22 cellular contexts compared by ENCODE assay signal in genomic region chr10:102341038-102341688, GRCh38. TPM values are rescaled to one million over a fixed set of nuclear protein-coding genes. Genes with fewer than 3 reads are reported as not detected.
DNase-seq lines count a peak whose midpoint lies in the region; ATAC-seq and TF ChIP-seq lines count a peak whose summit lies in the region.
"Had no signal": no experiment of that assay in that cellular context is flagged by ENCODE, and none has a peak within 500 bp of the region (broad histone marks: within the 10 kb centered on the region; RNA-seq: fewer than 3 reads in every experiment).

No MANE protein-coding gene starts in this region.

- TF ChIP-seq CTCF in Panc1 (IDR thresholded peaks at IDR 0.05): no peak
- TF ChIP-seq CTCF in brain (conservative IDR thresholded peaks at IDR 0.05): no peak
- TF ChIP-seq CTCF in testis (IDR thresholded peaks at IDR 0.05): no peak

- TSS peak; percentile 36 for BruUV-seq in Panc1 (replicated peaks; lab: Mats Ljungman, UMichigan)

- in situ Hi-C loops in Panc1 (cut with HindIII; ENCODE audit: low pct_unique_long_range_greater_than_20kb, low sequenced_read_pairs): no loop called here

- H3K36me3 ChIP-seq in Panc1 (ENCODE audit: control insufficient read depth, insufficient read depth, low read length) (no peaks in the 10 kb centered on the region), testis (ENCODE audit: low read depth, missing control alignments) (no peaks in the 10 kb centered on the region)
- H3K36me3 ChIP-seq: prostate gland, uterus had no signal

- DNase-seq in activated naive CD8-positive, alpha-beta T cell treated with anti-CD3 and anti-CD28 coated beads for 36 hours: no peak
- DNase-seq in Panc1 (ENCODE audit: low read depth, low spot score): no peak
- DNase-seq in testis: no peak
- DNase-seq in ureter (ENCODE audit: low spot score): no peak
- DNase-seq: cerebellar nuclear complex; heart left ventricle; kidney; naive thymus-derived CD4-positive, alpha-beta T cell; NCI-H446; NCI-H774; RPMI8226; stimulated activated CD4-positive, alpha-beta T cell treated with anti-CD3 and anti-CD28 coated beads, Interleukin-4, amount 100 ng/mL, for 24 hours; uterus had no signal

- no peaks in the 10 kb centered on the region for H3K9me3 ChIP-seq in Panc1 (ENCODE audit: control insufficient read depth, insufficient read depth, low read depth, low read length)
- H3K9me3 ChIP-seq in testis: no peaks in the 10 kb centered on the region
- H3K9me3 ChIP-seq: ascending aorta, heart left ventricle, prostate gland, uterus had no signal

- CTCF ChIA-PET in Panc1 (lab: Charles Lee): interaction anchor here (0.7 kb wide), 1 partner anchor 9 kb away, joined by 3 read pairs; no protein-coding TSS in a partner anchor

- H3K27ac Mint-ChIP-seq in activated naive CD8-positive, alpha-beta T cell: peak overlapping the region; percentile 22
- H3K27ac Mint-ChIP-seq in activated naive CD8-positive, alpha-beta T cell treated with anti-CD3 and anti-CD28 coated beads for 36 hours: no peak overlapping the region
- peak overlapping the region in 4 of 5 experiments; percentile 1 to 76 (median 18) for H3K27ac Mint-ChIP-seq in brain
- H3K27ac Mint-ChIP-seq in stimulated activated naive CD8-positive, alpha-beta T cell treated with anti-CD3 and anti-CD28 coated beads, Interleukin-15, Interleukin-2, amounts not matched to agents 100 ng/mL and 50 ng/mL, for 24 hours: peak overlapping the region; percentile 40
- H3K27ac Mint-ChIP-seq: mesothelial cell of epicardium; stimulated activated memory B cell treated with anti-CD40 and anti-IgM and Interleukin-4, amounts not matched to agents 10 μg/mL and 1 μg/mL and 100 μg/mL, for 72 hours had no signal

- H3K4me3 Mint-ChIP-seq in activated naive CD8-positive, alpha-beta T cell: no peak overlapping the region
- no peak overlapping the region for H3K4me3 Mint-ChIP-seq in activated naive CD8-positive, alpha-beta T cell treated with anti-CD3 and anti-CD28 coated beads for 36 hours
- H3K4me3 Mint-ChIP-seq in brain: peak overlapping the region in 1 of 5 experiments; percentile 28
- no peak overlapping the region for H3K4me3 Mint-ChIP-seq in stimulated activated naive CD8-positive, alpha-beta T cell treated with anti-CD3 and anti-CD28 coated beads, Interleukin-15, Interleukin-2, amounts not matched to agents 100 ng/mL and 50 ng/mL, for 24 hours
- H3K4me3 Mint-ChIP-seq: mesothelial cell of epicardium; naive thymus-derived CD4-positive, alpha-beta T cell; stimulated activated memory B cell treated with anti-CD40 and anti-IgM and Interleukin-4, amounts not matched to agents 10 μg/mL and 1 μg/mL and 100 μg/mL, for 72 hours had no signal

- H3K36me3 Mint-ChIP-seq in activated naive CD8-positive, alpha-beta T cell: no peaks in the 10 kb centered on the region
- peaks cover 2% of the 10 kb centered on the region for H3K36me3 Mint-ChIP-seq in activated naive CD8-positive, alpha-beta T cell treated with anti-CD3 and anti-CD28 coated beads for 36 hours
- H3K36me3 Mint-ChIP-seq in brain: peaks cover 29% of the 10 kb centered on the region
- H3K36me3 Mint-ChIP-seq in stimulated activated naive CD8-positive, alpha-beta T cell treated with anti-CD3 and anti-CD28 coated beads, Interleukin-15, Interleukin-2, amounts not matched to agents 100 ng/mL and 50 ng/mL, for 24 hours (ENCODE audit: low read depth): peaks cover 18% of the 10 kb centered on the region
- H3K36me3 Mint-ChIP-seq: mesothelial cell of epicardium had no signal

- H3K4me3 ChIP-seq in Panc1 (ENCODE audit: low read depth in 2 of 2, low read length in 2 of 2): no peak overlapping the region
- H3K4me3 ChIP-seq in testis: no peak overlapping the region
- H3K4me3 ChIP-seq: ascending aorta, heart left ventricle, prostate gland, SK-N-MC, uterus had no signal

- no peaks in the 10 kb centered on the region for H3K27me3 Mint-ChIP-seq in activated naive CD8-positive, alpha-beta T cell
- no peaks in the 10 kb centered on the region for H3K27me3 Mint-ChIP-seq in activated naive CD8-positive, alpha-beta T cell treated with anti-CD3 and anti-CD28 coated beads for 36 hours
- no peaks in the 10 kb centered on the region for H3K27me3 Mint-ChIP-seq in brain
- H3K27me3 Mint-ChIP-seq in stimulated activated naive CD8-positive, alpha-beta T cell treated with anti-CD3 and anti-CD28 coated beads, Interleukin-15, Interleukin-2, amounts not matched to agents 100 ng/mL and 50 ng/mL, for 24 hours: no peaks in the 10 kb centered on the region
- H3K27me3 Mint-ChIP-seq: naive thymus-derived CD4-positive, alpha-beta T cell; stimulated activated memory B cell treated with anti-CD40 and anti-IgM and Interleukin-4, amounts not matched to agents 10 μg/mL and 1 μg/mL and 100 μg/mL, for 72 hours had no signal

- H3K4me1 ChIP-seq in Panc1 (ENCODE audit: control insufficient read depth, insufficient read depth, low read length) (no peaks in the 10 kb centered on the region), testis (no peaks in the 10 kb centered on the region)
- H3K4me1 ChIP-seq: ascending aorta, prostate gland, uterus had no signal

- 85 to 89% methylated on average over 2 of the region's 2 CpGs for WGBS in testis, 2 donors

- ATAC-seq in Panc1: no peak
- ATAC-seq: heart left ventricle; naive thymus-derived CD4-positive, alpha-beta T cell; sciatic nerve; stimulated activated memory B cell treated with anti-CD40 and anti-IgM and Interleukin-4, amounts not matched to agents 10 μg/mL and 1 μg/mL and 100 μg/mL, for 72 hours had no signal

- H3K27ac ChIP-seq in Panc1 (ENCODE audit: low read length): no peak overlapping the region
- H3K27ac ChIP-seq in testis: no peak overlapping the region
- H3K27ac ChIP-seq: ascending aorta, heart left ventricle, prostate gland, SK-N-MC, uterus had no signal

- H3K4me1 Mint-ChIP-seq in activated naive CD8-positive, alpha-beta T cell (ENCODE audit: low read depth): peaks cover 15% of the 10 kb centered on the region
- peaks cover 29% of the 10 kb centered on the region for H3K4me1 Mint-ChIP-seq in activated naive CD8-positive, alpha-beta T cell treated with anti-CD3 and anti-CD28 coated beads for 36 hours
- peaks cover 28% of the 10 kb centered on the region for H3K4me1 Mint-ChIP-seq in brain
- H3K4me1 Mint-ChIP-seq in stimulated activated naive CD8-positive, alpha-beta T cell treated with anti-CD3 and anti-CD28 coated beads, Interleukin-15, Interleukin-2, amounts not matched to agents 100 ng/mL and 50 ng/mL, for 24 hours (ENCODE audit: low read depth): peaks cover 44% of the 10 kb centered on the region
- H3K4me1 Mint-ChIP-seq: mesothelial cell of epicardium; stimulated activated memory B cell treated with anti-CD40 and anti-IgM and Interleukin-4, amounts not matched to agents 10 μg/mL and 1 μg/mL and 100 μg/mL, for 72 hours had no signal

- no peaks in the 10 kb centered on the region for H3K9me3 Mint-ChIP-seq in activated naive CD8-positive, alpha-beta T cell (ENCODE audit: low read depth)
- no peaks in the 10 kb centered on the region for H3K9me3 Mint-ChIP-seq in activated naive CD8-positive, alpha-beta T cell treated with anti-CD3 and anti-CD28 coated beads for 36 hours
- H3K9me3 Mint-ChIP-seq in brain: no peaks in the 10 kb centered on the region
- H3K9me3 Mint-ChIP-seq in stimulated activated naive CD8-positive, alpha-beta T cell treated with anti-CD3 and anti-CD28 coated beads, Interleukin-15, Interleukin-2, amounts not matched to agents 100 ng/mL and 50 ng/mL, for 24 hours: no peaks in the 10 kb centered on the region
- H3K9me3 Mint-ChIP-seq: mesothelial cell of epicardium; naive thymus-derived CD4-positive, alpha-beta T cell; stimulated activated memory B cell treated with anti-CD40 and anti-IgM and Interleukin-4, amounts not matched to agents 10 μg/mL and 1 μg/mL and 100 μg/mL, for 72 hours had no signal

- no peaks in the 10 kb centered on the region for H3K27me3 ChIP-seq in Panc1 (ENCODE audit: control insufficient read depth, insufficient read depth, low read length)
- no peaks in the 10 kb centered on the region for H3K27me3 ChIP-seq in testis
- H3K27me3 ChIP-seq: ascending aorta, heart left ventricle, uterus had no signal

- intact Hi-C loops in Panc1 (cut with micrococcal nuclease; ENCODE audit: unreplicated experiment) (loop anchor here (10.0 kb wide), 1 partner anchor 176 kb away; no protein-coding TSS in a partner anchor), testis (cut with DNase I; ENCODE audit: low total_unique reads) (no loop called here)

- no peak for TF ChIP-seq POLR2A in testis (IDR thresholded peaks at IDR 0.05)

- POLR2A ChIA-PET in Panc1 (lab: Charles Lee): interaction anchor here (0.5 to 0.6 kb wide), 2 partner anchors 22 to 169 kb away, joined by 3 read pairs; no protein-coding TSS in a partner anchor

RNA-seq across cellular contexts. Expression of gene NFKB2, which starts 54.3 kb away (rescaled TPM):
- 100 to 1,000 TPM; 247 to 263 TPM for total RNA-seq in activated naive CD8-positive, alpha-beta T cell treated with anti-CD3 and anti-CD28 coated beads for 36 hours
- total RNA-seq in Panc1 (2021; ENCODE audit: unreplicated experiment): 105 TPM
- 119 TPM for polyA plus RNA-seq in Panc1 (2012; ENCODE audit: insufficient read length)
- polyA plus RNA-seq in brain (ENCODE audit: insufficient read depth, low read depth, low replicate concordance): 6.8 TPM
- 10 to 100 TPM; 25.2 to 42.7 TPM for total RNA-seq in testis
- polyA plus RNA-seq in testis (ENCODE audit: insufficient read depth, low read depth, low replicate concordance): 18.4 TPM
- total RNA-seq in ureter: 33.0 TPM
